ENCODE assay signal across 9 cellular contexts in the genomic region with DNA sequence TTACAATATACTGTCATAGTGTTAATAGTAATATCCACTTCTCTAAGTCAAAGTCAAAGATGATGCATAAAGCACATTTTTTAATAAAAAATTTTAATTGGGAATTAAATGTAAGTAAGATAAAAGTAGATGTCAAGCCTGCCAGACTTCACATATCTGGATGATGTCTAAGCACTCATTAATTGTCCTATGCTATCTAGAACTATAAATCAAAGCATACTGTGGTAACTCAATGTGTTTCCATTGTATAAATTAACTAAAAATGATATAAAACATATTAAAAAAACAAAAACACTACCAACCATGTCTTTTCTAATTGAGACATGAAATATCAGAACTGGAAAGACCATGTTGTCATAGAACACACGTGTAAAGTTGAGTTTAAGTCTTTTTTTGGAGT.
"Had no signal": no experiment of that assay in that cellular context is flagged by ENCODE, and none has a peak within 500 bp of the region (broad histone marks: within the 10 kb centered on the region; RNA-seq: fewer than 3 reads in every experiment).

No MANE protein-coding gene starts in this region.

- H2AFZ ChIP-seq: GM23248, GM23338 had no signal

- H3K9me3 Mint-ChIP-seq: HFFc6 had no signal

- H3K9me3 ChIP-seq: HAP-1 had no signal

- H3K27ac Mint-ChIP-seq: GM23338, H9 had no signal

- H3K4me2 ChIP-seq: GM23338 had no signal

- DNase-seq: GM23248, GOT3, H7, H9, HCEC 1CT, HFFc6 had no signal

- H3K4me3 ChIP-seq: GM23248, GM23338, HAP-1 had no signal

- H3K4me3 Mint-ChIP-seq: GM23338, H9, HFFc6 had no signal

- ATAC-seq: GM23338, HCT116 had no signal

- H3K9ac ChIP-seq: GM23248 had no signal

- H3K27ac ChIP-seq: GM23248 had no signal
